ENCODE assay signal across 15 cellular contexts in genomic region chr6:11270030-11271027, GRCh38. TPM values are rescaled to one million over a fixed set of nuclear protein-coding genes. Genes with fewer than 3 reads are reported as not detected.
DNase-seq lines count a peak whose midpoint lies in the region; ATAC-seq and TF ChIP-seq lines count a peak whose summit lies in the region.
"Had no signal": no experiment of that assay in that cellular context is flagged by ENCODE, and none has a peak within 500 bp of the region (broad histone marks: within the 10 kb centered on the region; RNA-seq: fewer than 3 reads in every experiment).

No MANE protein-coding gene starts in this region.

- intact Hi-C loops in left ventricle myocardium superior (cut with micrococcal nuclease) = no loop called here

- no peaks in the 10 kb centered on the region for H3K4me1 Mint-ChIP-seq in chondrocyte (ENCODE audit: low read depth)

- ATAC-seq in left ventricle myocardium superior = peak; percentile 92
- ATAC-seq in GM19324 (IDR thresholded peaks at IDR 0.05; ENCODE audit: low FRiP score, unreplicated experiment) = no peak
- ATAC-seq: naive thymus-derived CD8-positive, alpha-beta T cell had no signal

- no peak overlapping the region for H3K27ac Mint-ChIP-seq in chondrocyte (ENCODE audit: unreplicated experiment)
- H3K27ac Mint-ChIP-seq: activated naive CD8-positive, alpha-beta T cell treated with anti-CD3 and anti-CD28 coated beads for 36 hours; naive thymus-derived CD8-positive, alpha-beta T cell had no signal

- no peak for TF ChIP-seq CTCF in chondrocyte (IDR thresholded peaks at IDR 0.05)

- no peaks in the 10 kb centered on the region for H3K27me3 Mint-ChIP-seq in chondrocyte (ENCODE audit: low read depth)
- H3K27me3 Mint-ChIP-seq: activated naive CD8-positive, alpha-beta T cell treated with anti-CD3 and anti-CD28 coated beads for 36 hours; naive thymus-derived CD8-positive, alpha-beta T cell had no signal

- DNase-seq in DMS 273 (lab: John Stamatoyannopoulos, UW; ENCODE audit: unreplicated experiment) (peak; percentile 8), DMS 273 treated with DMSO at 0.1 percent for 48 hours (lab: John Stamatoyannopoulos, UW) (no peak), NCI-H748 treated with DMSO at 0.1 percent for 48 hours (lab: John Stamatoyannopoulos, UW) (peak; percentile 77), left ventricle myocardium superior (no peak), retina (peak; percentile 44), chondrocyte (ENCODE audit: low spot score) (no peak), HPDE6-E6E7 (ENCODE audit: extremely low spot score) (no peak)
- DNase-seq: activated CD4-positive, alpha-beta T cell treated with anti-CD3 and anti-CD28 coated beads, Interleukin-2, amount 50 U/mL, for 48 hours; activated naive CD8-positive, alpha-beta T cell treated with anti-CD3 and anti-CD28 coated beads for 36 hours; effector CD8-positive, alpha-beta T cell; hippocampal formation; KG1; naive thymus-derived CD8-positive, alpha-beta T cell; NCI-H774 had no signal

- no peak overlapping the region for H3K4me3 Mint-ChIP-seq in chondrocyte (ENCODE audit: unreplicated experiment)
- H3K4me3 Mint-ChIP-seq: activated naive CD8-positive, alpha-beta T cell treated with anti-CD3 and anti-CD28 coated beads for 36 hours; naive thymus-derived CD8-positive, alpha-beta T cell had no signal

- H3K9me3 Mint-ChIP-seq in chondrocyte (ENCODE audit: low read depth) = no peaks in the 10 kb centered on the region
- H3K9me3 Mint-ChIP-seq: activated naive CD8-positive, alpha-beta T cell treated with anti-CD3 and anti-CD28 coated beads for 36 hours; naive thymus-derived CD8-positive, alpha-beta T cell had no signal

- no peaks in the 10 kb centered on the region for H3K36me3 Mint-ChIP-seq in chondrocyte (ENCODE audit: low read depth)

RNA-seq across cellular contexts. Expression of gene NEDD9, which starts 37.9 kb away (rescaled TPM):
- total RNA-seq in left ventricle myocardium superior (31.1 TPM), chondrocyte (23.2 to 42.0 TPM (median 25.2 TPM) in 3 replicates)

Comparison
In these comparisons a context has a peak if more than half of its experiments do, and no peak if none do; other contexts are left out.
1. DNase-seq: peak in DMS 273 (single experiment), NCI-H748 treated with DMSO at 0.1 percent for 48 hours (single experiment) and retina (single experiment); none in DMS 273 treated with DMSO at 0.1 percent for 48 hours (single experiment), left ventricle myocardium superior (single experiment), chondrocyte (single experiment) and HPDE6-E6E7 (single experiment).